In the genomic region with DNA sequence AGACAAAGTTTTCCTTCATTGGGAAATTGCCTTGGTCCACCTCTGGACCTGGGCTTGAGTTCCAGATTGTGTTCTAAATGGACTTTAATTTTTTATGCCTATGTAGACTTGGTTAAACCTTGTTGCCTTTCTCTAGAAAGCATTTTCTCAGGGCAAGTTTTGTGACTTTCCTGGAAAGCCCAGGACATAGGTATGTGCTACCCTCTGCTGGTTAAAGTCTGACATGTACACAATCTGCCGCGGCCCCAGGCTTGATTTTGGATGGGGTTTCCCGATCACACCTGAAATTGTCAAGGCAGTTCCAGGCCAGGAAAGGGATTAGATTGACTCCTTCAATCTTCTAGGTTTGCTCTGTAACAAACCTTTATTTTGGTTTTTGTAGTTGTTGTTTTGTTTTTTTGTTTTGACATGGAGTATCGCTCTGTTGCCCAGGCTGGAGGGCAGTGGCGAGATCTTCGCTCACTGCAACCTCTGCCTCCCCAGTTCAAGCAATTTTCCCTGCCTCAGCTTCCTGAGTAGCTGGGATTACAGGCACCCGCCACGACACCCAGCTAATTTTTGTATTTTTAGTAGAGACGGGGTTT, we compare ENCODE assay signal across 8 cellular contexts. TPM values are rescaled to one million over a fixed set of nuclear protein-coding genes. Genes with fewer than 3 reads are reported as not detected.
DNase-seq lines count a peak whose midpoint lies in the region; ATAC-seq and TF ChIP-seq lines count a peak whose summit lies in the region.

No MANE protein-coding gene starts in this region.

- H3K36me3 ChIP-seq in Karpas-422 (ENCODE audit: insufficient read depth, low read length) (no peaks in the 10 kb centered on the region), right lobe of liver (no peaks in the 10 kb centered on the region), suprapubic skin (no peaks in the 10 kb centered on the region)

- H3K27ac Mint-ChIP-seq in T-cell = no peak overlapping the region

- no peak overlapping the region for H3K9ac ChIP-seq in Karpas-422 (ENCODE audit: low read length)

- H3K9me3 Mint-ChIP-seq in T-cell = no peaks in the 10 kb centered on the region

- H3K4me3 ChIP-seq in AG04449 (ENCODE audit: low read depth, low read length) (no peak overlapping the region), GM12864 (ENCODE audit: low read depth, low read length) (no peak overlapping the region), Karpas-422 (ENCODE audit: low read length) (no peak overlapping the region), right lobe of liver (no peak overlapping the region), suprapubic skin (no peak overlapping the region)

- TF ChIP-seq POLR2A in right lobe of liver (IDR thresholded peaks at IDR 0.05) (no peak), suprapubic skin (IDR thresholded peaks at IDR 0.05) (no peak)

- no peak overlapping the region for H3K4me3 Mint-ChIP-seq in T-cell

- peaks cover 7% of the 10 kb centered on the region; the same call in 1 of the 2 replicates for H4K20me1 ChIP-seq in Karpas-422 (ENCODE audit: insufficient read depth, low read depth, low read length)

- H3K4me2 ChIP-seq in Karpas-422 (ENCODE audit: low read depth, low read length, poor library complexity, severe bottlenecking) = no peak overlapping the region

- H3K27me3 ChIP-seq in Karpas-422 (ENCODE audit: low read length) (no peaks in the 10 kb centered on the region), right lobe of liver (no peaks in the 10 kb centered on the region), suprapubic skin (no peaks in the 10 kb centered on the region)

- no peak overlapping the region for H3K27ac ChIP-seq in Karpas-422 (ENCODE audit: low read length)
- no peak overlapping the region for H3K27ac ChIP-seq in right lobe of liver
- H3K27ac ChIP-seq in suprapubic skin = no peak overlapping the region

- H3K4me1 ChIP-seq in Karpas-422 (ENCODE audit: low read length) (no peaks in the 10 kb centered on the region), right lobe of liver (peaks cover 0 to 6% (median 0%) of the 10 kb centered on the region in 4 donors), suprapubic skin (peaks cover 13% of the 10 kb centered on the region)

- ATAC-seq in T-cell (replicated peaks in 1 of 4) (peak in 3 of 4 experiments; percentile 42 to 69 (median 49)), right lobe of liver (peak; percentile 73 to 87 (median 80)), HG03571 (IDR thresholded peaks at IDR 0.05; ENCODE audit: unreplicated experiment) (no peak)

- peaks cover 6 to 16% of the 10 kb centered on the region in 2 donors for H3K27me3 Mint-ChIP-seq in T-cell

- POLR2A ChIA-PET in AG04449 (lab: Yijun Ruan, JAX) (no interaction called here), T-cell (lab: Charles Lee) (no interaction called here)

- no peaks in the 10 kb centered on the region for H3K9me2 ChIP-seq in Karpas-422 (replicated peaks; ENCODE audit: insufficient read depth, low read length)

- H3K4me1 Mint-ChIP-seq in T-cell = peaks cover 0 to 6% (median 3%) of the 10 kb centered on the region in 3 donors

- CTCF ChIA-PET in AG04449 (lab: Yijun Ruan, JAX) (interaction anchor here (1.0 to 9.8 kb wide), 39 partner anchors 9 to 106 kb away, joined by 3 to 417 read pairs (median 7); a partner anchor contains a TSS), T-cell (lab: Charles Lee) (interaction anchor here (0.9 to 3.2 kb wide), 2 partner anchors 71 to 80 kb away, joined by 5 to 20 read pairs; no protein-coding TSS in a partner anchor)

- 40% methylated on average over 9 of the region's 9 CpGs for WGBS in right lobe of liver (ENCODE audit: insufficient coverage, low coverage, low lambda C conversion rate, missing lambda C conversion rate)
- 57% methylated on average over 9 of the region's 9 CpGs for WGBS in suprapubic skin

- H3K79me2 ChIP-seq in Karpas-422 (ENCODE audit: low read length) = no peaks in the 10 kb centered on the region

- TF ChIP-seq CTCF in AG04449 (IDR thresholded peaks at IDR 0.05; ENCODE audit: insufficient read depth, low read length, missing control alignments) (peak; percentile 69), GM12864 (IDR thresholded peaks at IDR 0.05; ENCODE audit: low read depth, low read length, missing control alignments) (peak; percentile 67), right lobe of liver (IDR thresholded peaks at IDR 0.05) (peak; percentile 50 to 72 (median 61)), suprapubic skin (IDR thresholded peaks at IDR 0.05) (peak; percentile 53 to 62)

- H3K9me3 ChIP-seq in Karpas-422 (ENCODE audit: low read length) (no peaks in the 10 kb centered on the region), right lobe of liver (no peaks in the 10 kb centered on the region), suprapubic skin (no peaks in the 10 kb centered on the region)

- no peak for TF ChIP-seq EP300 in suprapubic skin (IDR thresholded peaks at IDR 0.05)

- H2AFZ ChIP-seq in Karpas-422 (ENCODE audit: low read length) = no peak overlapping the region

- DNase-seq in AG04449 (ENCODE audit: low read depth, low spot score) (no peak), GM12864 (ENCODE audit: low read depth) (no peak), Karpas-422 (peak; percentile 80), T-cell (peak in 24 of 34 experiments; percentile 1 to 28 (median 9)), dedifferentiated amniotic fluid mesenchymal stem cell (ENCODE audit: extremely low spot score) (peak; percentile 70), right lobe of liver (peak in 1 of 3 donors; percentile 28), suprapubic skin (ENCODE audit: low spot score in 2 of 2) (no peak)

- intact Hi-C loops in right lobe of liver (cut with DNase I) = loop anchor here (10.0 kb wide), 3 partner anchors 58 to 92 kb away; a partner anchor contains a TSS

- H3K36me3 Mint-ChIP-seq in T-cell = no peaks in the 10 kb centered on the region

RNA-seq across cellular contexts. Expression of a gene that starts 14.1 kb away (rescaled TPM):
- not detected in 2 replicates for total RNA-seq in Karpas-422 (2014; rRNA removed; shearing (Covaris generic); ENCODE audit: low replicate concordance)
- total RNA-seq in T-cell (under 1 TPM in 2 of 5 donors, not detected in 3; 0.32 to 0.33 TPM), right lobe of liver (100 to 1,000 TPM in 3 of 6 experiments, 10 to 100 TPM in 1, 1 to 10 TPM in 2; 1.8 to 673 (median 306) TPM), suprapubic skin (10 to 100 TPM in 2 of 4 donors, 1 to 10 TPM in 2; 5.9 to 57.5 (median 8.2) TPM)

RNA-seq across cellular contexts. Expression of a gene that starts 35.6 kb away (rescaled TPM):
- not detected in 2 replicates for total RNA-seq in Karpas-422 (2014; rRNA removed; shearing (Covaris generic); ENCODE audit: low replicate concordance)
- total RNA-seq in T-cell = not detected
- 10 to 100 TPM in 1 of 6 experiments, 1 to 10 TPM in 3, not detected in 2; 1.8 to 40.4 (median 2.4) TPM for total RNA-seq in right lobe of liver
- total RNA-seq in suprapubic skin = 1 to 10 TPM in 1 of 4 donors, not detected in 3; 1.1 TPM

RNA-seq across cellular contexts. Expression of a gene that starts 54.4 kb away (rescaled TPM):
- total RNA-seq in Karpas-422 (2014; rRNA removed; shearing (Covaris generic); ENCODE audit: low replicate concordance) = 58.4 and 96.2 TPM in 2 replicates
- 10 to 100 TPM; 64.3 to 92.4 (median 85.3) TPM for total RNA-seq in T-cell
- 10 to 100 TPM in 3 of 6 experiments, 1 to 10 TPM in 3; 6.9 to 18.1 (median 9.7) TPM for total RNA-seq in right lobe of liver
- 10 to 100 TPM; 10.7 to 22.6 (median 17.5) TPM for total RNA-seq in suprapubic skin

Comparison
In these comparisons a context has a peak if more than half of its experiments do, and no peak if none do; other contexts are left out.
1. DNase-seq: peak in Karpas-422 (single experiment), T-cell (24 of 34) and dedifferentiated amniotic fluid mesenchymal stem cell (single experiment); none in AG04449 (single experiment), GM12864 (single experiment) and suprapubic skin (0 of 2).
2. Peak in every context shown above with its lines, with median percentiles within 50 percentile points of each other: CTCF ChIP-seq.